Comparison of ENCODE assay signal across 1 cellular context in genomic region chr16:85536411-85537330, GRCh38.
TF ChIP-seq lines count a peak whose summit lies in the region.

No MANE protein-coding gene starts in this region.

TF ChIP-seq in H1, 55 proteins besides CTCF, POLR2A, EP300 and RAD21:
- TF ChIP-seq CBX5 (IDR thresholded peaks at IDR 0.05; ENCODE audit: low read depth, low read length) (no peak), BRCA1 (IDR thresholded peaks at IDR 0.05; ENCODE audit: low read depth, low read length) (no peak)
